Comparison of ENCODE assay signal across 10 cellular contexts in genomic region chr3:10017636-10018292, GRCh38. TPM values are rescaled to one million over a fixed set of nuclear protein-coding genes. Genes with fewer than 3 reads are reported as not detected.
DNase-seq lines count a peak whose midpoint lies in the region; ATAC-seq lines count a peak whose summit lies in the region.
"Had no signal": no experiment of that assay in that cellular context is flagged by ENCODE, and none has a peak within 500 bp of the region (broad histone marks: within the 10 kb centered on the region; RNA-seq: fewer than 3 reads in every experiment).

No MANE protein-coding gene starts in this region.

- H2BK120ac ChIP-seq in mesenchymal stem cell (ENCODE audit: low read depth, low read length), result no peak overlapping the region

- H2AK5ac ChIP-seq in mesenchymal stem cell (ENCODE audit: low read length, severe bottlenecking), result no peak overlapping the region

- no peaks in the 10 kb centered on the region for H3K27me3 ChIP-seq in mesenchymal stem cell (ENCODE audit: control insufficient read depth in 1 of 2, insufficient read depth in 1 of 2, low read length in 2 of 2)

- H2BK15ac ChIP-seq in mesenchymal stem cell (ENCODE audit: low read depth, poor library complexity, severe bottlenecking), result no peak overlapping the region

- peak overlapping the region in 1 of 2 experiments; percentile 28 for H3K18ac ChIP-seq in mesenchymal stem cell (ENCODE audit: low read depth in 1 of 2, low read length in 2 of 2)

- DNase-seq in AG08396 (ENCODE audit: low spot score) (peak; percentile 27), HT1080 (ENCODE audit: low read depth) (peak; percentile 80), mesenchymal stem cell (peak; percentile 86), NCI-H748 (lab: John Stamatoyannopoulos, UW; ENCODE audit: unreplicated experiment) (no peak), G401 (ENCODE audit: low spot score) (no peak)
- peak; percentile 81 for DNase-seq in activated CD8-positive, alpha-beta memory T cell treated with anti-CD3 and anti-CD28 coated beads, Interleukin-2, amount 50 U/mL, for 48 hours
- DNase-seq: DMS79 treated with DMSO at 0.1 percent for 48 hours, NCI-H1930 had no signal

- no peak overlapping the region for H2BK5ac ChIP-seq in mesenchymal stem cell (ENCODE audit: low read depth, low read length, poor library complexity, severe bottlenecking)

- peak overlapping the region; percentile 45 for H4K8ac ChIP-seq in mesenchymal stem cell (ENCODE audit: low read length)

- WGBS in mesenchymal stem cell, result 54% methylated on average over 13 of the region's 13 CpGs

- H3K23ac ChIP-seq in mesenchymal stem cell (ENCODE audit: low read length in 2 of 2), result no peak overlapping the region

- H3K4ac ChIP-seq in mesenchymal stem cell (ENCODE audit: low read depth in 1 of 2, low read length in 2 of 2), result peak overlapping the region in 1 of 2 experiments; percentile 24

- H3K14ac ChIP-seq in mesenchymal stem cell (ENCODE audit: low read length in 2 of 2), result no peak overlapping the region

- H3K9ac ChIP-seq in mesenchymal stem cell (ENCODE audit: low read length), result no peak overlapping the region

- H3K36me3 ChIP-seq in mesenchymal stem cell (ENCODE audit: control insufficient read depth in 1 of 2, insufficient read depth in 2 of 2, low read depth in 1 of 2, low read length in 2 of 2), result peaks cover 27 to 44% of the 10 kb centered on the region in 2 experiments

- H3K79me1 ChIP-seq in mesenchymal stem cell (replicated peaks; ENCODE audit: low read length, poor library complexity, severe bottlenecking), result peaks cover 13% of the 10 kb centered on the region

- H4K91ac ChIP-seq in mesenchymal stem cell (ENCODE audit: low read length), result no peak overlapping the region

- H3K27ac ChIP-seq in mesenchymal stem cell (ENCODE audit: low read length, poor library complexity, severe bottlenecking), result no peak overlapping the region

- no peak overlapping the region for H3K4me2 ChIP-seq in mesenchymal stem cell (ENCODE audit: low read length, poor library complexity, severe bottlenecking)

- no peak overlapping the region for H3K4me3 ChIP-seq in mesenchymal stem cell (ENCODE audit: insufficient read depth in 1 of 2, low read depth in 1 of 2, low read length in 2 of 2)

- ATAC-seq in GM18907 (IDR thresholded peaks at IDR 0.05; ENCODE audit: unreplicated experiment), result no peak
- no peak for ATAC-seq in GM19452 (IDR thresholded peaks at IDR 0.05; ENCODE audit: unreplicated experiment)

- H3K9me3 ChIP-seq in mesenchymal stem cell (ENCODE audit: control insufficient read depth, low read length), result no peaks in the 10 kb centered on the region

- H3K4me1 ChIP-seq in mesenchymal stem cell (ENCODE audit: control insufficient read depth, insufficient read depth, low read depth, low read length), result peaks cover 21% of the 10 kb centered on the region

- H2AFZ ChIP-seq in mesenchymal stem cell (ENCODE audit: low read depth, low read length), result no peak overlapping the region

- H2BK12ac ChIP-seq in mesenchymal stem cell (ENCODE audit: low read length in 2 of 2), result peak overlapping the region; percentile 14 to 58

- in situ Hi-C loops in G401 (cut with HindIII; ENCODE audit: low sequenced_read_pairs), result no loop called here

RNA-seq across cellular contexts. Expression of gene FANCD2, which starts 8.5 kb away (rescaled TPM):
- 31.1 and 33.2 TPM in 2 replicates for total RNA-seq in HT1080 (2014; rRNA removed; shearing (Covaris generic))
- polyA plus RNA-seq in HT1080 (2015; cell fraction: cytosol; rRNA removed), result 14.8 and 18.4 TPM in 2 replicates
- 93.2 and 141 TPM in 2 replicates for polyA plus RNA-seq in HT1080 (2015; cell fraction: nucleus; rRNA removed)
- 2.6 TPM for polyA plus RNA-seq in mesenchymal stem cell (2013, experiment 1 of 2)
- 2.8 TPM for polyA plus RNA-seq in mesenchymal stem cell (2013, experiment 2 of 2)
- total RNA-seq in G401 (2014; rRNA removed; shearing (Covaris generic)), result 17.8 and 43.1 TPM in 2 replicates

RNA-seq across cellular contexts. Expression of gene EMC3, which starts 31.1 kb away (rescaled TPM):
- total RNA-seq in HT1080 (2014; rRNA removed; shearing (Covaris generic)), result 41.2 and 73.5 TPM in 2 replicates
- polyA plus RNA-seq in HT1080 (2015; cell fraction: cytosol; rRNA removed), result 58.5 and 61.1 TPM in 2 replicates
- 73.2 and 78.9 TPM in 2 replicates for polyA plus RNA-seq in HT1080 (2015; cell fraction: nucleus; rRNA removed)
- 66.0 TPM for polyA plus RNA-seq in mesenchymal stem cell (2013, experiment 1 of 2)
- 68.3 TPM for polyA plus RNA-seq in mesenchymal stem cell (2013, experiment 2 of 2)
- total RNA-seq in G401 (2014; rRNA removed; shearing (Covaris generic)), result 30.3 and 63.2 TPM in 2 replicates

Comparison
In these comparisons a context has a peak if more than half of its experiments do, and no peak if none do; other contexts are left out.
1. DNase-seq: peak in AG08396 (single experiment), HT1080 (single experiment), activated CD8-positive, alpha-beta memory T cell treated with anti-CD3 and anti-CD28 coated beads, Interleukin-2, amount 50 U/mL, for 48 hours (single experiment) and mesenchymal stem cell (single experiment); none in NCI-H748 (single experiment) and G401 (single experiment).